3 cellular contexts compared by ENCODE assay signal in genomic region chr16:88888057-88888777, GRCh38.
TF ChIP-seq lines count a peak whose summit lies in the region.

No MANE protein-coding gene starts in this region.

TF ChIP-seq in SK-N-SH treated with all-trans-retinoic acid at 6 μM for 48 hours, 23 proteins besides CTCF, POLR2A, EP300 and RAD21:
- no peak for TF ChIP-seq ZFP30 (CRISPR knock-in tag; IDR thresholded peaks at IDR 0.05)
TF ChIP-seq in SK-N-SH treated with all-trans-retinoic acid at 6 μM for 48 hours: peak in this region for 0.

TF ChIP-seq in SK-N-SH, 30 proteins besides CTCF, POLR2A, EP300 and RAD21:
- no peak for TF ChIP-seq POLR2AphosphoS5 (IDR thresholded peaks at IDR 0.05; ENCODE audit: low read depth, low read length)
- TF ChIP-seq SIN3A (IDR thresholded peaks at IDR 0.05; ENCODE audit: borderline replicate concordance, low read depth, low read length), result no peak
- TF ChIP-seq TAF1 (IDR thresholded peaks at IDR 0.05; ENCODE audit: borderline replicate concordance, low read depth, low read length), result no peak
- no peak for TF ChIP-seq IRF3 (IDR thresholded peaks at IDR 0.05; ENCODE audit: low read depth, low read length)
- no peak for TF ChIP-seq SMC3 (IDR thresholded peaks at IDR 0.05; ENCODE audit: low read depth, low read length)
- no peak for TF ChIP-seq ELF1 (IDR thresholded peaks at IDR 0.05)
- no peak for TF ChIP-seq REST (IDR thresholded peaks at IDR 0.05; ENCODE audit: low read depth, low read length)

TF ChIP-seq in WTC11, 78 proteins besides CTCF, POLR2A, EP300 and RAD21:
- TF ChIP-seq GRHL2 (CRISPR knock-in tag; IDR thresholded peaks at IDR 0.05; ENCODE audit: insufficient replicate concordance, severe bottlenecking), result no peak
- no peak for TF ChIP-seq JUN (CRISPR knock-in tag; IDR thresholded peaks at IDR 0.05)
